In the genomic region with DNA sequence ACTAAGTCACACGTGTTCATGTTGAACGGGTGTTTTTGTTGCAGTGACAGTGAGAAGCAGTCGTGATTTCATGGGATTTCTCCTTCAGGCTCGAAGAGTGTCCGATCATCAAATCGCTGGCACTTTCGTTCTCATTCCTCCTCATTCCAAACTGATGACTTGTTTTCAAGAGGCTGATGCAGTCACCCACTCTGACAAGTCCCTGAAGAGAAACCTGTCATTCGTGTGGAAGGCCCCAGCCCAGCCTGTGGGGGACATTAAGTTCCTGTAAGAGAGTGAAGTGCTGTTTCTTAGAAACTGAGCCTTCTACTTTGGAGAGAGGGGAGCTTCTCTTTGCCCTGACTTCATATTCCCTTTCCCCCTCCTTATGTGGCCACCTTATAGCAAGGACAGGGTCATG, we compare ENCODE assay signal across 18 cellular contexts.
A peak's percentile ranks its signal among the peaks of the same experiment; 100 is the strongest.
DNase-seq lines count a peak whose midpoint lies in the region; ATAC-seq lines count a peak whose summit lies in the region.
"Had no signal": no experiment of that assay in that cellular context is flagged by ENCODE, and none has a peak within 500 bp of the region (broad histone marks: within the 10 kb centered on the region; RNA-seq: fewer than 3 reads in every experiment).

No MANE protein-coding gene starts in this region.

- DNase-seq in AG08396 (ENCODE audit: low spot score) (peak; percentile 48), HS-27A (ENCODE audit: low read depth) (peak; percentile 54), astrocyte of the hippocampus (ENCODE audit: low read depth, low spot score) (peak; percentile 80), kidney tubule cell (ENCODE audit: low spot score) (peak; percentile 81), GM19240 (ENCODE audit: insufficient read length, low spot score) (no peak), NCI-H1417 (lab: John Stamatoyannopoulos, UW) (no peak)
- DNase-seq: adrenal gland; BE2C; effector CD4-positive, alpha-beta T cell; head of caudate nucleus; NCI-H446; pancreas; Right ventricle myocardium superior; stimulated activated CD4-positive, alpha-beta T cell treated with anti-CD3 and anti-CD28 coated beads, Interleukin-1b, Interleukin-23, amount 100 ng/mL, for 48 hours; stimulated activated naive B cell treated with anti-CD40 and anti-IgM and Interleukin-4, amounts not matched to agents 10 μg/mL and 1 μg/mL and 100 μg/mL, for 72 hours; WERI-Rb-1 had no signal

- ATAC-seq in HG03108 (IDR thresholded peaks at IDR 0.05; ENCODE audit: unreplicated experiment) (no peak), GM18519 (IDR thresholded peaks at IDR 0.05; ENCODE audit: low FRiP score, unreplicated experiment) (no peak)
- ATAC-seq: pancreas; stimulated activated naive B cell treated with anti-CD40 and anti-IgM and Interleukin-4, amounts not matched to agents 10 μg/mL and 1 μg/mL and 100 μg/mL, for 72 hours had no signal

Comparison
In these comparisons a context has a peak if more than half of its experiments do, and no peak if none do; other contexts are left out.
1. DNase-seq: peak in AG08396 (single experiment), HS-27A (single experiment), astrocyte of the hippocampus (single experiment) and kidney tubule cell (single experiment); none in GM19240 (single experiment) and NCI-H1417 (0 of 3).